In the genomic region with DNA sequence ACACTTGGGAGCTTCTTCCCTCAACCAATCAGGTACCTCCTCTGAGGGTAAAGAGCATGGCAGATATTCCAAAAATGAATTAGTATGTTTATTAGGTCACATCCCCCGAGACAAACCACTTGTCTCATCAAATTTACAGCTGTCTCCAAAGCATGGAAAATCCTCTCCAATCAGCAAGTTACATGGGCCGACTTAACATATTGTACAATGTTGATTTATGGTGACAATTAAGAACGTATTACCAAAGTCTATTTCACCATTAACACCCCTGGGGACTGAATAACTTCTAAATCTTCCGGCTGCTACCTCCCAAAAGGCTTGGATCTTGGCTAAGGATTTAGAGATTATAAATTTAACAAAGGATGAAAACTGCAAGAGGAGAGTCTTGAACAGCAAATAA, we compare ENCODE assay signal across 27 cellular contexts.
"Had no signal": no experiment of that assay in that cellular context is flagged by ENCODE, and none has a peak within 500 bp of the region (broad histone marks: within the 10 kb centered on the region; RNA-seq: fewer than 3 reads in every experiment).

No MANE protein-coding gene starts in this region.

- H3K4me1 Mint-ChIP-seq: activated CD4-positive, alpha-beta T cell treated with anti-CD3 and anti-CD28 coated beads, Interleukin-2, amount 10 ng/mL, durations not matched to agents 24 days and 14 days; activated naive CD4-positive, alpha-beta T cell treated with anti-CD3 and anti-CD28 coated beads, Interleukin-2, amount 50 U/mL, for 24 hours; activated naive CD8-positive, alpha-beta T cell treated with anti-CD3 and anti-CD28 coated beads, Interleukin-2, amount 10 ng/mL, durations not matched to agents 7 days and 5 days; activated T-helper 17 cell treated with anti-CD3 and anti-CD28 coated beads, Interleukin-2, amount 50 U/mL, for 72 hours had no signal

- H3K36me3 ChIP-seq: breast epithelium had no signal

- H3K27me3 ChIP-seq: body of pancreas, breast epithelium had no signal

- H3K36me3 Mint-ChIP-seq: activated naive CD4-positive, alpha-beta T cell treated with anti-CD3 and anti-CD28 coated beads, Interleukin-2, amount 50 U/mL, for 24 hours; activated naive CD8-positive, alpha-beta T cell treated with anti-CD3 and anti-CD28 coated beads, Interleukin-2, amount 10 ng/mL, durations not matched to agents 7 days and 5 days had no signal

- ATAC-seq: activated CD8-positive, alpha-beta T cell treated with anti-CD3 and anti-CD28 coated beads for 36 hours; activated T-cell treated with anti-CD3 and anti-CD28 coated beads, Interleukin-2, amount 50 U/mL, for 72 hours; activated T-helper 17 cell treated with anti-CD3 and anti-CD28 coated beads, Interleukin-2, amount 50 U/mL, for 72 hours; body of pancreas had no signal

- H3K4me3 Mint-ChIP-seq: activated CD4-positive, alpha-beta T cell treated with anti-CD3 and anti-CD28 coated beads, Interleukin-2, amount 10 ng/mL, durations not matched to agents 24 days and 14 days; activated CD8-positive, alpha-beta T cell treated with anti-CD3 and anti-CD28 coated beads for 36 hours; activated naive CD4-positive, alpha-beta T cell treated with anti-CD3 and anti-CD28 coated beads, Interleukin-2, amount 50 U/mL, for 24 hours; activated naive CD8-positive, alpha-beta T cell treated with anti-CD3 and anti-CD28 coated beads, Interleukin-2, amount 10 ng/mL, durations not matched to agents 7 days and 5 days; activated T-cell treated with anti-CD3 and anti-CD28 coated beads, Interleukin-2, amount 50 U/mL, for 72 hours; activated T-helper 17 cell treated with anti-CD3 and anti-CD28 coated beads, Interleukin-2, amount 50 U/mL, for 72 hours; T-helper 1 cell treated with Interleukin-12 subunit alpha and Interleukin-12 subunit beta and Interleukin-4 antibody, amounts not matched to agents 30 μg/mL and 1 μg/mL, for 36 hours; T-helper 2 cell treated with Interferon-gamma antibody and Interleukin-4, amounts not matched to agents 5 μg/mL and 100 μg/mL, for 36 hours had no signal

- H3K9me3 Mint-ChIP-seq: activated CD4-positive, alpha-beta T cell treated with anti-CD3 and anti-CD28 coated beads, Interleukin-2, amount 10 ng/mL, durations not matched to agents 24 days and 14 days; activated CD8-positive, alpha-beta T cell treated with anti-CD3 and anti-CD28 coated beads for 36 hours; activated naive CD4-positive, alpha-beta T cell treated with anti-CD3 and anti-CD28 coated beads, Interleukin-2, amount 50 U/mL, for 24 hours; activated naive CD8-positive, alpha-beta T cell treated with anti-CD3 and anti-CD28 coated beads, Interleukin-2, amount 10 ng/mL, durations not matched to agents 7 days and 5 days; activated T-helper 17 cell treated with anti-CD3 and anti-CD28 coated beads, Interleukin-2, amount 50 U/mL, for 72 hours; T-helper 1 cell treated with Interleukin-12 subunit alpha and Interleukin-12 subunit beta and Interleukin-4 antibody, amounts not matched to agents 30 μg/mL and 1 μg/mL, for 36 hours; T-helper 2 cell treated with Interferon-gamma antibody and Interleukin-4, amounts not matched to agents 5 μg/mL and 100 μg/mL, for 36 hours had no signal

- H3K27ac Mint-ChIP-seq: activated CD4-positive, alpha-beta T cell treated with anti-CD3 and anti-CD28 coated beads, Interleukin-2, amount 10 ng/mL, durations not matched to agents 24 days and 14 days; activated CD8-positive, alpha-beta T cell treated with anti-CD3 and anti-CD28 coated beads for 36 hours; activated naive CD4-positive, alpha-beta T cell treated with anti-CD3 and anti-CD28 coated beads, Interleukin-2, amount 50 U/mL, for 24 hours; activated naive CD8-positive, alpha-beta T cell treated with anti-CD3 and anti-CD28 coated beads, Interleukin-2, amount 10 ng/mL, durations not matched to agents 7 days and 5 days; activated T-cell treated with anti-CD3 and anti-CD28 coated beads, Interleukin-2, amount 50 U/mL, for 72 hours; activated T-helper 17 cell treated with anti-CD3 and anti-CD28 coated beads, Interleukin-2, amount 50 U/mL, for 72 hours; T-helper 1 cell treated with Interleukin-12 subunit alpha and Interleukin-12 subunit beta and Interleukin-4 antibody, amounts not matched to agents 30 μg/mL and 1 μg/mL, for 36 hours; T-helper 2 cell treated with Interferon-gamma antibody and Interleukin-4, amounts not matched to agents 5 μg/mL and 100 μg/mL, for 36 hours had no signal

- H3K27me3 Mint-ChIP-seq: activated CD4-positive, alpha-beta T cell treated with anti-CD3 and anti-CD28 coated beads, Interleukin-2, amount 10 ng/mL, durations not matched to agents 24 days and 14 days had no signal

- H3K4me3 ChIP-seq: body of pancreas, breast epithelium, SK-N-MC had no signal

- DNase-seq: activated CD4-positive, alpha-beta T cell treated with anti-CD3 and anti-CD28 coated beads, Interleukin-2, amount 10 ng/mL, durations not matched to agents 24 days and 14 days; activated CD4-positive, alpha-beta T cell treated with anti-CD3 and anti-CD28 coated beads, Interleukin-2, amount 50 U/mL, for 4 hours; activated CD8-positive, alpha-beta T cell treated with anti-CD3 and anti-CD28 coated beads for 36 hours; activated effector memory CD4-positive, alpha-beta T cell treated with anti-CD3 and anti-CD28 coated beads, Interleukin-2, amount 50 U/mL, for 16 hours; activated naive CD4-positive, alpha-beta T cell; activated naive CD8-positive, alpha-beta T cell treated with anti-CD3 and anti-CD28 coated beads, Interleukin-2, amount 10 ng/mL, durations not matched to agents 7 days and 5 days; activated T-cell treated with anti-CD3 and anti-CD28 coated beads, Interleukin-2, amount 50 U/mL, for 1 hour; activated T-cell treated with anti-CD3 and anti-CD28 coated beads, Interleukin-2, amount 50 U/mL, for 72 hours; amygdala; body of pancreas; MM.1S; MV-4-11; NCI-H1092; NCI-H1436 treated with DMSO at 0.1 percent for 48 hours; NCI-H1694 treated with DMSO at 0.1 percent for 48 hours; NCI-H2029; NCI-H2227 treated with DMSO at 0.1 percent for 48 hours; NCI-H526 treated with DMSO at 0.1 percent for 48 hours; NK-92 treated with Interleukin-12 subunit alpha and Interleukin-12 subunit beta, amount 100 ng/mL, for 24 hours; OCI-M1; Right ventricle myocardium superior had no signal
